Comparison of ENCODE assay signal across 23 cellular contexts in the genomic region with DNA sequence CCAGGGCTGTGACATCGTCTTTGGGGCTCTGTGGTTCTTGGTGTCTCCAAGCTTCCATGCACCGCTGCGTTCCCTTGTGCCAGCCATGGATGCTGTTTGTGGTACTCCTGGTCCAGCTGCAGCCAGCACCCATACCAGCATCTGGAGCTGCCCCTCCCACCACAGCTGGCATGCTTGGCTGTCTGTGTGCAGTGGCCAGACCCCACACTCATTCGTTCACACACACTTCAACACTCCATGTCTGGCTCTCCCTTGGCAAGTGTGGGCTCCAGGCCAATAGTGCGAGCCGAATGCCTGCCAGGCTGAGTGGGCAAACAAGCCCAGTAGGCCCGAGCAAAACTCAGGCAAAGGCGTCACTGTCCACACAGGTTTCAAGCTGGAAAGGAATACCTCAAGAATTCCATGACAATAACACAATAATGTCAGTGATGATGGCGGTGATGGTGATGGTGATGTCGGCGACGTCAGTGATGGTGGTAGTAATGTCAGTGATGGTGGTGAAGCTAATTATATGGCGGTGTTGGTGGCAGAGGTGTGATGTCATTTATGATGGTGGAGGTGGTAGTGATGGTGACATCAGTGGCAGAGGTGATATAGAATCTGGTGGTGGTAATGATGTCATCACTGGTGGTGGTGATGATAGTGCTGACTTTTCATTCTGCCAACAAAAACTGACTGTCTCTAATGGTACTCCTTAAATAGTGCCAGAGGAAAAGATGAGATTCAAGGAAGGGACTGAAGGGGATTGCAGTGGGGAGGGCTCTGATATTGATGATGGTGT. TPM values are rescaled to one million over a fixed set of nuclear protein-coding genes. Genes with fewer than 3 reads are reported as not detected.
DNase-seq lines count a peak whose midpoint lies in the region; ATAC-seq, FAIRE-seq and TF ChIP-seq lines count a peak whose summit lies in the region.
"Had no signal": no experiment of that assay in that cellular context is flagged by ENCODE, and none has a peak within 500 bp of the region (broad histone marks: within the 10 kb centered on the region; RNA-seq: fewer than 3 reads in every experiment).

No MANE protein-coding gene starts in this region.

- peak overlapping the region; percentile 3 for H3K27ac Mint-ChIP-seq in chondrocyte (ENCODE audit: unreplicated experiment)
- H3K27ac Mint-ChIP-seq: CD14-positive monocyte; CD8-positive, alpha-beta T cell; GM23338; IgD-negative memory B cell had no signal

- no peak for ATAC-seq in HG02970 (IDR thresholded peaks at IDR 0.05; ENCODE audit: low FRiP score, unreplicated experiment)
- ATAC-seq in HG03571 (IDR thresholded peaks at IDR 0.05; ENCODE audit: unreplicated experiment), result no peak
- ATAC-seq: CD8-positive, alpha-beta T cell; GM23338 had no signal

- H4K8ac ChIP-seq in neuronal stem cell (ENCODE audit: low read depth, low read length), result peak overlapping the region; percentile 25

- H3K4me1 Mint-ChIP-seq in chondrocyte (ENCODE audit: low read depth), result peaks cover 5% of the 10 kb centered on the region
- H3K4me1 Mint-ChIP-seq: CD14-positive monocyte, IgD-negative memory B cell had no signal

- H3K9ac ChIP-seq in neuronal stem cell (ENCODE audit: low read depth, low read length, poor library complexity), result no peak overlapping the region

- H4K91ac ChIP-seq in neuronal stem cell (ENCODE audit: low read depth, low read length, poor library complexity), result no peak overlapping the region

- TF ChIP-seq CTCF in chondrocyte (IDR thresholded peaks at IDR 0.05), result no peak
- no peak for TF ChIP-seq CTCF in sigmoid colon (IDR thresholded peaks at IDR 0.05)

- intact Hi-C loops in sigmoid colon (cut with DNase I), result no loop called here

- no peak overlapping the region for H2BK5ac ChIP-seq in neuronal stem cell (ENCODE audit: low read length)

- H3K27me3 ChIP-seq in neuronal stem cell (ENCODE audit: control insufficient read depth in 3 of 3, insufficient read depth in 3 of 3, low read depth in 1 of 3, low read length in 3 of 3) (peaks cover 0 to 15% (median 0%) of the 10 kb centered on the region in 3 experiments), sigmoid colon (peaks cover 0 to 7% (median 4%) of the 10 kb centered on the region in 3 donors)

- no peak overlapping the region for H2BK15ac ChIP-seq in neuronal stem cell (ENCODE audit: low read length)

- H3K4ac ChIP-seq in neuronal stem cell (ENCODE audit: low read length), result no peak overlapping the region

- peaks cover 0 to 14% of the 10 kb centered on the region in 2 donors for H3K4me1 ChIP-seq in neuronal stem cell (ENCODE audit: control insufficient read depth in 2 of 2, insufficient read depth in 1 of 2, low read depth in 1 of 2, low read length in 2 of 2)
- no peaks in the 10 kb centered on the region for H3K4me1 ChIP-seq in sigmoid colon

- H2AFZ ChIP-seq in neuronal stem cell (ENCODE audit: low read length), result no peak overlapping the region
- H2AFZ ChIP-seq: GM23338 had no signal

- H3K4me3 ChIP-seq in neuronal stem cell (ENCODE audit: low read length in 2 of 2) (no peak overlapping the region), sigmoid colon (no peak overlapping the region)
- H3K4me3 ChIP-seq: GM23338 had no signal

- H3K9me3 Mint-ChIP-seq in chondrocyte (ENCODE audit: low read depth), result peaks cover 2% of the 10 kb centered on the region
- H3K9me3 Mint-ChIP-seq: CD8-positive, alpha-beta T cell had no signal

- DNase-seq in activated effector memory CD4-positive, alpha-beta T cell treated with anti-CD3 and anti-CD28 coated beads, Interleukin-2, amount 50 U/mL, for 16 hours, result peak; percentile 58
- DNase-seq in activated effector memory CD4-positive, alpha-beta T cell treated with Interleukin-2 at 50 U/mL for 16 hours, result no peak
- no peak for DNase-seq in HTR-8/SVneo (ENCODE audit: insufficient read length, low spot score)
- peak; percentile 75 for DNase-seq in chondrocyte (ENCODE audit: low spot score)
- no peak for DNase-seq in neuronal stem cell (ENCODE audit: low spot score)
- no peak for DNase-seq in sigmoid colon
- DNase-seq: CD8-positive, alpha-beta T cell; COR-L47; DMS153; DMS79 treated with DMSO at 0.1 percent for 48 hours; EL; H7 had no signal

- H3K18ac ChIP-seq in neuronal stem cell (ENCODE audit: low read length), result peak overlapping the region; percentile 39

- no peaks in the 10 kb centered on the region for H3K79me1 ChIP-seq in neuronal stem cell (ENCODE audit: low read depth, low read length)

- H2BK12ac ChIP-seq in neuronal stem cell (ENCODE audit: low read length), result no peak overlapping the region

- no peak overlapping the region for H2BK120ac ChIP-seq in neuronal stem cell (ENCODE audit: low read depth, low read length)

- H3K4me2 ChIP-seq in neuronal stem cell (ENCODE audit: insufficient read depth, low read length, poor library complexity, severe bottlenecking), result no peak overlapping the region
- H3K4me2 ChIP-seq: GM23338 had no signal

- no peak overlapping the region for H3K27ac ChIP-seq in neuronal stem cell (replicated peaks; ENCODE audit: low read length)
- no peak overlapping the region for H3K27ac ChIP-seq in sigmoid colon
- H3K27ac ChIP-seq: 22Rv1 had no signal

- TF ChIP-seq EP300 in sigmoid colon (IDR thresholded peaks at IDR 0.05), result no peak

- peak overlapping the region; percentile 64 for H2AK5ac ChIP-seq in neuronal stem cell (ENCODE audit: low read depth, low read length)

- no CpG with 5 or more reads among the region's 13 CpGs for WGBS in neuronal stem cell (ENCODE audit: extremely low coverage in 2 of 2, insufficient read length in 2 of 2, insufficient replicate concordance in 1 of 2), 2 donors
- 91 to 97% methylated on average over 13 of the region's 13 CpGs for WGBS in sigmoid colon, 2 donors

- TF ChIP-seq POLR2A in sigmoid colon (IDR thresholded peaks at IDR 0.05), result no peak

- H3K23ac ChIP-seq in neuronal stem cell (ENCODE audit: low read depth, low read length, poor library complexity), result no peak overlapping the region

- peak overlapping the region; percentile 91 for H3K14ac ChIP-seq in neuronal stem cell (ENCODE audit: low read length)

- H3K36me3 ChIP-seq in neuronal stem cell (replicated peaks in 1 of 2; ENCODE audit: control insufficient read depth in 2 of 2, insufficient read depth in 2 of 2, low read length in 2 of 2), result no peaks in the 10 kb centered on the region
- no peaks in the 10 kb centered on the region for H3K36me3 ChIP-seq in sigmoid colon

- H3K36me3 Mint-ChIP-seq in chondrocyte (ENCODE audit: low read depth), result no peaks in the 10 kb centered on the region
- H3K36me3 Mint-ChIP-seq: CD14-positive monocyte; CD8-positive, alpha-beta T cell; IgD-negative memory B cell had no signal

- H3K27me3 Mint-ChIP-seq in chondrocyte (ENCODE audit: low read depth), result peaks cover 25% of the 10 kb centered on the region

- FAIRE-seq in HTR-8/SVneo (lab: Jason Lieb, UNC), result peak; percentile 55
- FAIRE-seq: D721Med, G401.6, GM12891 had no signal

- H3K9me3 ChIP-seq in neuronal stem cell (replicated peaks in 1 of 2; ENCODE audit: control insufficient read depth in 2 of 2, insufficient read depth in 1 of 2, low read depth in 1 of 2, low read length in 2 of 2) (peaks cover 0 to 11% of the 10 kb centered on the region in 2 donors), sigmoid colon (no peaks in the 10 kb centered on the region)

- H3K4me3 Mint-ChIP-seq in chondrocyte (ENCODE audit: unreplicated experiment), result no peak overlapping the region
- H3K4me3 Mint-ChIP-seq: CD14-positive monocyte; CD8-positive, alpha-beta T cell; GM23338; IgD-negative memory B cell had no signal

RNA-seq across cellular contexts. Expression of a gene that starts 19.3 kb away (rescaled TPM):
- total RNA-seq in chondrocyte, result not detected in 3 replicates
- polyA plus RNA-seq in neuronal stem cell (2013, experiment 1 of 2), result not detected
- not detected for polyA plus RNA-seq in neuronal stem cell (2013, experiment 2 of 2)
- total RNA-seq in sigmoid colon, result not detected
- polyA plus RNA-seq in sigmoid colon, result not detected
- total RNA-seq: A673; CD8-positive, alpha-beta T cell; GM23338; H7 had no signal
- polyA plus RNA-seq: BJ, CD14-positive monocyte, GM23338, IgD-negative memory B cell had no signal

RNA-seq across cellular contexts. Expression of a gene that starts 33.6 kb away (rescaled TPM):
- total RNA-seq in chondrocyte, result 428 to 446 TPM (median 444 TPM) in 3 replicates
- polyA plus RNA-seq in neuronal stem cell (2013, experiment 1 of 2), result 67.0 TPM
- 68.3 TPM for polyA plus RNA-seq in neuronal stem cell (2013, experiment 2 of 2)
- total RNA-seq in sigmoid colon, result 10 to 100 TPM in 3 of 4 donors, 1 to 10 TPM in 1; 7.6 to 27.7 (median 14.6) TPM
- polyA plus RNA-seq in sigmoid colon, result 1 to 10 TPM in 2 of 3 donors, not detected in 1; 3.0 to 7.4 TPM

Comparison
In these comparisons a context has a peak if more than half of its experiments do, and no peak if none do; other contexts are left out.
1. DNase-seq: peak in activated effector memory CD4-positive, alpha-beta T cell treated with anti-CD3 and anti-CD28 coated beads, Interleukin-2, amount 50 U/mL, for 16 hours (single experiment) and chondrocyte (single experiment); none in activated effector memory CD4-positive, alpha-beta T cell treated with Interleukin-2 at 50 U/mL for 16 hours (single experiment), HTR-8/SVneo (single experiment), neuronal stem cell (single experiment) and sigmoid colon (single experiment).
2. RNA of a gene that starts 33.6 kb away (total RNA-seq): 428 to 446 TPM in chondrocyte; 7.6 to 27.7 TPM in sigmoid colon; every median in the first group is over 10 times any median in the second.